Comparison of ENCODE assay signal across 5 cellular contexts in genomic region chr12:132219761-132220160, GRCh38.
A peak's percentile ranks its signal among the peaks of the same experiment; 100 is the strongest.
DNase-seq lines count a peak whose midpoint lies in the region; ATAC-seq, FAIRE-seq and TF ChIP-seq lines count a peak whose summit lies in the region.
"Not testable (repeated sequence)": the region's sequence is repeated elsewhere in the genome, so short reads cannot be mapped to it uniquely, and the experiment has no call there.

No MANE protein-coding gene starts in this region.

- H3K27me3 ChIP-seq in BLaER1 treated with 17β-estradiol and CSF1 and Interleukin-3, amounts not matched to agents 10 nM and 100 nM, result not testable (repeated sequence)

- not testable (repeated sequence) for DNase-seq in A549 (ENCODE audit: low read depth in 1 of 2, low spot score in 1 of 2); activated naive CD8-positive, alpha-beta T cell treated with anti-CD3 and anti-CD28 coated beads for 36 hours
- DNase-seq in chondrocyte (ENCODE audit: low spot score) (peak; percentile 57), myocyte (ENCODE audit: low read depth) (peak; percentile 37)

- H3K27ac Mint-ChIP-seq in activated naive CD8-positive, alpha-beta T cell treated with anti-CD3 and anti-CD28 coated beads for 36 hours, result peak overlapping the region; percentile 7
- H3K27ac Mint-ChIP-seq in chondrocyte (ENCODE audit: unreplicated experiment), result not testable (repeated sequence)

- WGBS in A549 (ENCODE audit: missing lambda C conversion rate), result 29% methylated on average over 6 of the region's 12 CpGs

- FAIRE-seq in A549 (lab: Jason Lieb, UNC), result not testable (repeated sequence)

- not testable (repeated sequence) for H3K4me2 ChIP-seq in A549
- peak overlapping the region; percentile 50 to 88 (median 77) for H3K4me2 ChIP-seq in BLaER1 treated with 17β-estradiol and CSF1 and Interleukin-3, amounts not matched to agents 10 nM and 100 nM

- not testable (repeated sequence) for H3K36me3 ChIP-seq in BLaER1 treated with 17β-estradiol and CSF1 and Interleukin-3, amounts not matched to agents 10 nM and 100 nM

- ATAC-seq in A549, result not testable (repeated sequence)

- not testable (repeated sequence) for H3K36me3 Mint-ChIP-seq in activated naive CD8-positive, alpha-beta T cell treated with anti-CD3 and anti-CD28 coated beads for 36 hours; chondrocyte (ENCODE audit: low read depth)

- not testable (repeated sequence) for H3K4me1 ChIP-seq in A549
- H3K4me1 ChIP-seq in BLaER1 treated with 17β-estradiol and CSF1 and Interleukin-3, amounts not matched to agents 10 nM and 100 nM, result peaks cover 26 to 50% (median 45%) of the 10 kb centered on the region in 10 experiments

- CTCF ChIA-PET in A549 (lab: Yijun Ruan, JAX), result interaction anchor here (1.0 to 2.0 kb wide), 9 partner anchors 10 to 194 kb away, joined by 3 to 10 read pairs (median 4); no protein-coding TSS in a partner anchor

- H3K4me1 Mint-ChIP-seq in activated naive CD8-positive, alpha-beta T cell treated with anti-CD3 and anti-CD28 coated beads for 36 hours; chondrocyte (ENCODE audit: low read depth): not testable (repeated sequence)

- POLR2A ChIA-PET in A549 (lab: Yijun Ruan, JAX), result not testable (repeated sequence)

- not testable (repeated sequence) for H4K20me1 ChIP-seq in BLaER1 treated with 17β-estradiol and CSF1 and Interleukin-3, amounts not matched to agents 10 nM and 100 nM

- H3K4me3 ChIP-seq in A549, result not testable (repeated sequence)
- H3K4me3 ChIP-seq in BLaER1 treated with 17β-estradiol and CSF1 and Interleukin-3, amounts not matched to agents 10 nM and 100 nM, result 0 out of 20 replicates have a peak overlapping the region, but pooled peaks of 1 of the 10 experiments have one; percentile 15

- TF ChIP-seq POLR2A in A549 (IDR thresholded peaks at IDR 0.05; ENCODE audit: low read length), result not testable (repeated sequence)

- not testable (repeated sequence) for H3K27ac ChIP-seq in A549
- peak overlapping the region in 8 of 11 experiments; percentile 20 to 70 (median 58); a peak in 15 of 22 replicates for H3K27ac ChIP-seq in BLaER1 treated with 17β-estradiol and CSF1 and Interleukin-3, amounts not matched to agents 10 nM and 100 nM

- H3K9me3 ChIP-seq in A549, result not testable (repeated sequence)
- peaks cover 0 to 10% (median 5%) of the 10 kb centered on the region in 11 experiments; a peak in 12 of 22 replicates for H3K9me3 ChIP-seq in BLaER1 treated with 17β-estradiol and CSF1 and Interleukin-3, amounts not matched to agents 10 nM and 100 nM (replicated peaks in 1 of 11)

- TF ChIP-seq RAD21 in A549 (conservative IDR thresholded peaks at IDR 0.05 in 1 of 2, IDR thresholded peaks at IDR 0.05 in 1 of 2), result not testable (repeated sequence)

- peaks cover 16% of the 10 kb centered on the region for H3K27me3 Mint-ChIP-seq in activated naive CD8-positive, alpha-beta T cell treated with anti-CD3 and anti-CD28 coated beads for 36 hours
- H3K27me3 Mint-ChIP-seq in chondrocyte (ENCODE audit: low read depth), result peaks cover 49% of the 10 kb centered on the region

- not testable (repeated sequence) for H3K9me3 Mint-ChIP-seq in activated naive CD8-positive, alpha-beta T cell treated with anti-CD3 and anti-CD28 coated beads for 36 hours; chondrocyte (ENCODE audit: low read depth)

- peak overlapping the region in 7 of 11 experiments; percentile 7 to 61 (median 36); a peak in 8 of 22 replicates for H3K9ac ChIP-seq in BLaER1 treated with 17β-estradiol and CSF1 and Interleukin-3, amounts not matched to agents 10 nM and 100 nM

- not testable (repeated sequence) for H3K4me3 Mint-ChIP-seq in activated naive CD8-positive, alpha-beta T cell treated with anti-CD3 and anti-CD28 coated beads for 36 hours; chondrocyte (ENCODE audit: unreplicated experiment)

- not testable (repeated sequence) for TF ChIP-seq EP300 in A549 (IDR thresholded peaks at IDR 0.05)

- not testable (repeated sequence) for TF ChIP-seq CTCF in A549 (IDR thresholded peaks at IDR 0.05); chondrocyte (IDR thresholded peaks at IDR 0.05)

TF ChIP-seq in A549, 52 proteins besides CTCF, POLR2A, EP300 and RAD21:
- peak; percentile 65 for TF ChIP-seq MAFK (IDR thresholded peaks at IDR 0.05; ENCODE audit: partially characterized antibody)
